33 cellular contexts compared by ENCODE assay signal in genomic region chr14:94557327-94557726, GRCh38. TPM values are rescaled to one million over a fixed set of nuclear protein-coding genes. Genes with fewer than 3 reads are reported as not detected.
"Had no signal": no experiment of that assay in that cellular context is flagged by ENCODE, and none has a peak within 500 bp of the region (broad histone marks: within the 10 kb centered on the region; RNA-seq: fewer than 3 reads in every experiment).

No MANE protein-coding gene starts in this region.

- H3K4me3 ChIP-seq: stomach, suprapubic skin, testis, thoracic aorta, thyroid gland, tibial artery, tibial nerve, transverse colon, upper lobe of left lung, upper lobe of right lung, uterus, vagina had no signal

- H3K36me3 Mint-ChIP-seq: stimulated activated effector memory CD8-positive, alpha-beta T cell treated with anti-CD3 and anti-CD28 coated beads, Interleukin-12 subunit alpha, Interleukin-12 subunit beta, amount 100 ng/mL, for 72 hours; stimulated activated memory B cell treated with anti-CD40 and anti-IgM and Interleukin-4, amounts not matched to agents 10 μg/mL and 1 μg/mL and 100 μg/mL, for 72 hours; type B pancreatic cell had no signal

- H3K36me3 ChIP-seq: stomach, suprapubic skin, thoracic aorta, thyroid gland, tibial artery, tibial nerve, transverse colon, upper lobe of left lung, upper lobe of right lung, uterus, vagina had no signal

- H3K4me1 Mint-ChIP-seq: stimulated activated effector memory CD8-positive, alpha-beta T cell treated with anti-CD3 and anti-CD28 coated beads, Interleukin-12 subunit alpha, Interleukin-12 subunit beta, amount 100 ng/mL, for 72 hours; stimulated activated memory B cell treated with anti-CD40 and anti-IgM and Interleukin-4, amounts not matched to agents 10 μg/mL and 1 μg/mL and 100 μg/mL, for 72 hours; stimulated activated naive B cell treated with anti-CD40 and anti-IgM and Interleukin-4, amounts not matched to agents 10 μg/mL and 1 μg/mL and 100 μg/mL, for 72 hours; stimulated activated naive CD8-positive, alpha-beta T cell treated with anti-CD3 and anti-CD28 coated beads, Interleukin-15, amount 100 ng/mL, for 72 hours had no signal

- H3K27ac Mint-ChIP-seq: stimulated activated effector memory CD8-positive, alpha-beta T cell treated with anti-CD3 and anti-CD28 coated beads, Interleukin-12 subunit alpha, Interleukin-12 subunit beta, amount 100 ng/mL, for 72 hours; stimulated activated memory B cell treated with anti-CD40 and anti-IgM and Interleukin-4, amounts not matched to agents 10 μg/mL and 1 μg/mL and 100 μg/mL, for 72 hours; stimulated activated naive B cell treated with anti-CD40 and anti-IgM and Interleukin-4, amounts not matched to agents 10 μg/mL and 1 μg/mL and 100 μg/mL, for 72 hours; stimulated activated naive CD8-positive, alpha-beta T cell treated with anti-CD3 and anti-CD28 coated beads, Interleukin-15, amount 100 ng/mL, for 72 hours; stimulated activated naive CD8-positive, alpha-beta T cell treated with anti-CD3 and anti-CD28 coated beads, Interleukin-15, Interleukin-2, amounts not matched to agents 100 ng/mL and 50 ng/mL, for 24 hours; type B pancreatic cell had no signal

- H3K27ac ChIP-seq: stomach, suprapubic skin, testis, thoracic aorta, thyroid gland, tibial artery, tibial nerve, transverse colon, upper lobe of left lung, upper lobe of right lung, uterus, vagina had no signal

- H3K27me3 ChIP-seq: stomach, suprapubic skin, testis, thyroid gland, tibial artery, tibial nerve, transverse colon, upper lobe of left lung, uterus, vagina had no signal

- FAIRE-seq: urothelium cell line had no signal

- ATAC-seq: stimulated activated effector memory CD8-positive, alpha-beta T cell treated with anti-CD3 and anti-CD28 coated beads, Interleukin-12 subunit alpha, Interleukin-12 subunit beta, amount 100 ng/mL, for 72 hours; stimulated activated memory B cell treated with anti-CD40 and anti-IgM and Interleukin-4, amounts not matched to agents 10 μg/mL and 1 μg/mL and 100 μg/mL, for 72 hours; stimulated activated naive B cell treated with anti-CD40 and anti-IgM and Interleukin-4, amounts not matched to agents 10 μg/mL and 1 μg/mL and 100 μg/mL, for 72 hours; stimulated activated naive CD8-positive, alpha-beta T cell treated with anti-CD3 and anti-CD28 coated beads, Interleukin-15, amount 100 ng/mL, for 72 hours; stimulated activated naive CD8-positive, alpha-beta T cell treated with anti-CD3 and anti-CD28 coated beads, Interleukin-15, Interleukin-2, amounts not matched to agents 100 U/mL and 50 U/mL, for 24 hours; upper lobe of right lung had no signal

- DNase-seq: stimulated activated CD4-positive, alpha-beta T cell treated with anti-CD3 and anti-CD28 coated beads, Interleukin-2, amount 100 ng/mL, for 48 hours; stimulated activated CD4-positive, alpha-beta T cell treated with anti-CD3 and anti-CD28 coated beads, Interleukin-4, amount 100 ng/mL, for 1 hour; stimulated activated CD4-positive, alpha-beta T cell treated with anti-CD3 and anti-CD28 coated beads, Interleukin-4, amount 100 ng/mL, for 24 hours; stimulated activated CD4-positive, alpha-beta T cell treated with anti-CD3 and anti-CD28 coated beads, Interleukin-4, amount 100 ng/mL, for 4 hours; stimulated activated CD8-positive, alpha-beta memory T cell treated with anti-CD3 and anti-CD28 coated beads, Interleukin-4, amount 100 ng/mL, for 48 hours; stimulated activated naive B cell treated with anti-CD40 and anti-IgM and Interleukin-4, amounts not matched to agents 10 μg/mL and 1 μg/mL and 100 μg/mL, for 72 hours; stimulated activated naive CD4-positive, alpha-beta T cell; stimulated activated naive CD4-positive, alpha-beta T cell treated with Interleukin-2 at 50 U/mL for 16 hours; stimulated activated naive CD8-positive, alpha-beta T cell treated with anti-CD3 and anti-CD28 coated beads, Interleukin-15, amount 100 ng/mL, for 72 hours; stimulated activated naive CD8-positive, alpha-beta T cell treated with anti-CD3 and anti-CD28 coated beads, Interleukin-15, Interleukin-2, amounts not matched to agents 100 U/mL and 50 U/mL, for 24 hours; stomach; substantia nigra; thyroid gland; transverse colon; trophoblast cell; upper lobe of left lung; upper lobe of right lung; uterus had no signal

- H3K9me3 ChIP-seq: suprapubic skin, testis, thyroid gland, upper lobe of left lung, uterus, vagina had no signal

- H3K4me1 ChIP-seq: suprapubic skin, testis, thyroid gland, tibial artery, tibial nerve, transverse colon, upper lobe of left lung, upper lobe of right lung, uterus, vagina had no signal

- H3K4me3 Mint-ChIP-seq: stimulated activated effector memory CD8-positive, alpha-beta T cell treated with anti-CD3 and anti-CD28 coated beads, Interleukin-12 subunit alpha, Interleukin-12 subunit beta, amount 100 ng/mL, for 72 hours; stimulated activated memory B cell treated with anti-CD40 and anti-IgM and Interleukin-4, amounts not matched to agents 10 μg/mL and 1 μg/mL and 100 μg/mL, for 72 hours; stimulated activated naive B cell treated with anti-CD40 and anti-IgM and Interleukin-4, amounts not matched to agents 10 μg/mL and 1 μg/mL and 100 μg/mL, for 72 hours; stimulated activated naive CD8-positive, alpha-beta T cell treated with anti-CD3 and anti-CD28 coated beads, Interleukin-15, amount 100 ng/mL, for 72 hours; stimulated activated naive CD8-positive, alpha-beta T cell treated with anti-CD3 and anti-CD28 coated beads, Interleukin-15, Interleukin-2, amounts not matched to agents 100 ng/mL and 50 ng/mL, for 24 hours; type B pancreatic cell had no signal

RNA-seq across cellular contexts. Expression of gene SERPINA4, which starts 3.9 kb away (rescaled TPM):
- total RNA-seq: subcutaneous adipose tissue, suprapubic skin, temporal lobe, thoracic aorta, thyroid gland, tibial nerve, transverse colon, upper lobe of right lung, ureter, urinary bladder, vagina had no signal
- polyA plus RNA-seq: urinary bladder had no signal

RNA-seq across cellular contexts. Expression of gene SERPINA5, which starts 23.9 kb away (rescaled TPM):
- total RNA-seq: temporal lobe had no signal

RNA-seq across cellular contexts. Expression of gene SERPINA12, which starts 48.1 kb away (rescaled TPM):
- total RNA-seq: stomach, subcutaneous adipose tissue, temporal lobe, thoracic aorta, thyroid gland, tibial nerve, transverse colon, upper lobe of left lung, upper lobe of right lung, ureter, urinary bladder, uterus had no signal
- polyA plus RNA-seq: urinary bladder had no signal
